8 cellular contexts compared by ENCODE assay signal in the genomic region with DNA sequence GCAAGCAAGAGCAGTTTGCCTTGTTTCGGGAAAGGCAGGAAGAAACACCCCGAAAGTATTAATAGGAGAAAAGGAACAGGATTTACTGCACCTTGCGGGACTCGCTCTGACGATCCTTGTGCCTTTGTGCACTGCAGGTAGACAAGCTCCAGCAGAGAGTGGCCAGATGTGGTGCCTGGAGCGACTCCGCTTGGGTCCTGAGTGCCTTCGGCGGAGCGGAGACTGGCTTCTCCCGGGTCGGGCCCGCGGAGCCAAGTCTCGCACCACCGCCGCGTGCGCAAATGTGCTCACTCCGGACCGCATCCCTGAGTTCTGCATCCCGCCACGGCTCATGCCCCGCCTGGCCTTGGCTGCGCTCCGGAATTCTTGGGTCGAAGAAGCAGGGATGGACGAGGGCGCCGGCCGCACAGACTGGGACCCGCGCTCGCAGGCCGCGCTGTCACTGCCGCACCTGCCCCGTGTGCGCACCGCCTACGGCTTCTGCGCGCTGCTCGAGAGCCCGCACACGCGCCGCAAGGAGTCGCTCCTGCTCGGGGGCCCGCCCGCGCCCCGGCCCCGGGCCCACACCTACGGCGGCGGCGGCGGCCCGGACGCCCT. TPM values are rescaled to one million over a fixed set of nuclear protein-coding genes. Genes with fewer than 3 reads are reported as not detected.
A peak's percentile ranks its signal among the peaks of the same experiment; 100 is the strongest.
DNase-seq lines count a peak whose midpoint lies in the region; ATAC-seq and TF ChIP-seq lines count a peak whose summit lies in the region.

No MANE protein-coding gene starts in this region.

- peak overlapping the region; percentile 91 for H3K27ac Mint-ChIP-seq in Calu3 (ENCODE audit: unreplicated experiment)
- H3K27ac Mint-ChIP-seq in natural killer cell treated with Interleukin-12 subunit alpha and Interleukin-12 subunit beta and Interleukin-15 and Interleukin-18, amount 100 ng/mL, for 72 hours, result peak overlapping the region; percentile 14 to 73

- BruUV-seq in Calu3 (replicated peaks; lab: Mats Ljungman, UMichigan), result no TSS peak

- no peaks in the 10 kb centered on the region for H3K36me3 ChIP-seq in esophagus (ENCODE audit: control insufficient read depth in 2 of 2, insufficient read depth in 2 of 2, low read length in 1 of 2)
- no peaks in the 10 kb centered on the region for H3K36me3 ChIP-seq in urinary bladder (ENCODE audit: insufficient read depth)

- intact Hi-C loops in Calu3 (cut with micrococcal nuclease; ENCODE audit: unreplicated experiment), result loop anchor here (2.0 kb wide), 1 partner anchor 57 kb away; no protein-coding TSS in a partner anchor

- H3K9me3 ChIP-seq in esophagus (ENCODE audit: control insufficient read depth in 2 of 2, insufficient read depth in 1 of 2, low read depth in 1 of 2, low read length in 1 of 2), result no peaks in the 10 kb centered on the region

- H3K27ac ChIP-seq in esophagus (ENCODE audit: low read depth in 2 of 2, low read length in 1 of 2) (no peak overlapping the region), urinary bladder (ENCODE audit: low read depth) (no peak overlapping the region)

- H3K36me3 Mint-ChIP-seq in Calu3 (ENCODE audit: insufficient read depth, unreplicated experiment), result peaks cover 40% of the 10 kb centered on the region
- peaks cover 6% of the 10 kb centered on the region for H3K36me3 Mint-ChIP-seq in natural killer cell treated with Interleukin-12 subunit alpha and Interleukin-12 subunit beta and Interleukin-15 and Interleukin-18, amount 100 ng/mL, for 72 hours

- H3K4me3 Mint-ChIP-seq in Calu3 (ENCODE audit: low read depth, unreplicated experiment), result peak overlapping the region; percentile 89
- peak overlapping the region; percentile 93 for H3K4me3 Mint-ChIP-seq in natural killer cell treated with Interleukin-12 subunit alpha and Interleukin-12 subunit beta and Interleukin-15 and Interleukin-18, amount 100 ng/mL, for 72 hours

- H3K27me3 Mint-ChIP-seq in Calu3 (ENCODE audit: unreplicated experiment), result no peaks in the 10 kb centered on the region
- peaks cover 22 to 30% of the 10 kb centered on the region in 2 donors for H3K27me3 Mint-ChIP-seq in natural killer cell treated with Interleukin-12 subunit alpha and Interleukin-12 subunit beta and Interleukin-15 and Interleukin-18, amount 100 ng/mL, for 72 hours

- CTCF ChIA-PET in Calu3 (lab: Charles Lee), result interaction anchor here (0.9 to 2.0 kb wide), 7 partner anchors 32 to 239 kb away, joined by 3 to 12 read pairs (median 3); no protein-coding TSS in a partner anchor

- WGBS in esophagus, 2 donors, result 2% methylated on average over 51 to 62 of the region's 62 CpGs
- WGBS in urinary bladder, result 2% methylated on average over 62 of the region's 62 CpGs

- H3K9me3 Mint-ChIP-seq in Calu3 (ENCODE audit: low read depth, unreplicated experiment), result no peaks in the 10 kb centered on the region
- no peaks in the 10 kb centered on the region for H3K9me3 Mint-ChIP-seq in natural killer cell treated with Interleukin-12 subunit alpha and Interleukin-12 subunit beta and Interleukin-15 and Interleukin-18, amount 100 ng/mL, for 72 hours

- H3K4me1 Mint-ChIP-seq in Calu3 (ENCODE audit: low read depth, unreplicated experiment), result peaks cover 41% of the 10 kb centered on the region
- peaks cover 16 to 20% of the 10 kb centered on the region in 2 donors for H3K4me1 Mint-ChIP-seq in natural killer cell treated with Interleukin-12 subunit alpha and Interleukin-12 subunit beta and Interleukin-15 and Interleukin-18, amount 100 ng/mL, for 72 hours (ENCODE audit: low read depth in 2 of 2)

- no peak for TF ChIP-seq CTCF in Calu3 (IDR thresholded peaks at IDR 0.05; ENCODE audit: unreplicated experiment)

- H3K27me3 ChIP-seq in esophagus (ENCODE audit: control insufficient read depth in 1 of 2, insufficient read depth in 2 of 2, low read length in 2 of 2), result no peaks in the 10 kb centered on the region

- DNase-seq in Calu3 (peak; percentile 49), AML-193 (lab: John Stamatoyannopoulos, UW) (no peak), mucosa of gallbladder (ENCODE audit: low spot score) (no peak)
- DNase-seq in activated CD4-positive, alpha-beta T cell treated with anti-CD3 and anti-CD28 coated beads, Interleukin-2, amount 50 U/mL, for 48 hours, result peak; percentile 18 to 34
- no peak for DNase-seq in natural killer cell treated with Interleukin-12 subunit alpha and Interleukin-12 subunit beta and Interleukin-15 and Interleukin-18, amount 100 ng/mL, for 72 hours (ENCODE audit: low spot score)

- peak overlapping the region; percentile 46 to 57 for H3K4me3 ChIP-seq in esophagus (ENCODE audit: low read depth in 1 of 2, low read length in 2 of 2)
- peak overlapping the region; percentile 67 for H3K4me3 ChIP-seq in urinary bladder (ENCODE audit: low read depth, low read length)

- H3K4me1 ChIP-seq in esophagus (ENCODE audit: control insufficient read depth in 2 of 2, insufficient read depth in 2 of 2, low read length in 1 of 2), result peaks cover 0 to 3% of the 10 kb centered on the region in 2 donors
- H3K4me1 ChIP-seq in urinary bladder (ENCODE audit: insufficient read depth), result peaks cover 4% of the 10 kb centered on the region

- peak; percentile 49 for ATAC-seq in HG02885 (IDR thresholded peaks at IDR 0.05; ENCODE audit: poor library complexity, unreplicated experiment)
- peak; percentile 66 to 77 for ATAC-seq in natural killer cell treated with Interleukin-12 subunit alpha and Interleukin-12 subunit beta and Interleukin-15 and Interleukin-18, amount 100 ng/mL, for 72 hours

RNA-seq across cellular contexts. Expression of gene C2CD4A, which starts 0.8 kb away (rescaled TPM):
- total RNA-seq in Calu3 (2022) (17.1 and 17.6 TPM in 2 replicates), urinary bladder (0.11 TPM), mucosa of gallbladder (0.17 TPM)
- polyA plus RNA-seq in esophagus (under 1 TPM; 0.04 to 0.13 TPM), urinary bladder (0.05 TPM)
- total RNA-seq in natural killer cell treated with Interleukin-12 subunit alpha and Interleukin-12 subunit beta and Interleukin-15 and Interleukin-18, amount 100 ng/mL, for 72 hours, result not detected

RNA-seq across cellular contexts. Expression of gene VPS13C, which starts 7.3 kb away (rescaled TPM):
- total RNA-seq in Calu3 (2022) (99.9 and 101 TPM in 2 replicates), urinary bladder (202 TPM), mucosa of gallbladder (65.6 TPM)
- polyA plus RNA-seq in esophagus (1 to 10 TPM; 3.5 to 3.6 TPM), urinary bladder (19.5 TPM)
- total RNA-seq in natural killer cell treated with Interleukin-12 subunit alpha and Interleukin-12 subunit beta and Interleukin-15 and Interleukin-18, amount 100 ng/mL, for 72 hours, result 10 to 100 TPM; 92.0 to 93.0 TPM

Comparison
In these comparisons a context has a peak if more than half of its experiments do, and no peak if none do; other contexts are left out.
1. DNase-seq: peak in Calu3 (single experiment) and activated CD4-positive, alpha-beta T cell treated with anti-CD3 and anti-CD28 coated beads, Interleukin-2, amount 50 U/mL, for 48 hours (2 of 2); none in natural killer cell treated with Interleukin-12 subunit alpha and Interleukin-12 subunit beta and Interleukin-15 and Interleukin-18, amount 100 ng/mL, for 72 hours (single experiment), AML-193 (0 of 2) and mucosa of gallbladder (single experiment).
2. RNA of gene C2CD4A, which starts 0.8 kb away (total RNA-seq): 17.1 to 17.6 TPM in Calu3; 0.17 TPM in mucosa of gallbladder (single experiment), 0.11 TPM in urinary bladder (single experiment) and not detected in natural killer cell treated with Interleukin-12 subunit alpha and Interleukin-12 subunit beta and Interleukin-15 and Interleukin-18, amount 100 ng/mL, for 72 hours; every median in the first group is over 10 times any median in the second.